ENCODE assay signal across 2 cellular contexts in genomic region chr2:227185616-227186015, GRCh38.
TF ChIP-seq lines count a peak whose summit lies in the region.

No MANE protein-coding gene starts in this region.

TF ChIP-seq in GM23338, 12 proteins besides CTCF, POLR2A, EP300 and RAD21:
- no peak for TF ChIP-seq POLR2AphosphoS5 (IDR thresholded peaks at IDR 0.05; ENCODE audit: low read depth)
- TF ChIP-seq ETS1 (IDR thresholded peaks at IDR 0.05) = no peak
- no peak for TF ChIP-seq EZH2phosphoT487 (IDR thresholded peaks at IDR 0.05; ENCODE audit: unreplicated experiment)

TF ChIP-seq in H1, 55 proteins besides CTCF, POLR2A, EP300 and RAD21:
- no peak for TF ChIP-seq YY1 (IDR thresholded peaks at IDR 0.05; ENCODE audit: low read depth, low read length)
- TF ChIP-seq FOSL1 (IDR thresholded peaks at IDR 0.05; ENCODE audit: insufficient read depth, low read depth, low read length) = no peak
- no peak for TF ChIP-seq SIRT6 (IDR thresholded peaks at IDR 0.05; ENCODE audit: low read length)
- no peak for TF ChIP-seq GABPA (IDR thresholded peaks at IDR 0.05; ENCODE audit: borderline replicate concordance, insufficient read depth, low read length)
